Comparison of ENCODE assay signal across 18 cellular contexts in the genomic region with DNA sequence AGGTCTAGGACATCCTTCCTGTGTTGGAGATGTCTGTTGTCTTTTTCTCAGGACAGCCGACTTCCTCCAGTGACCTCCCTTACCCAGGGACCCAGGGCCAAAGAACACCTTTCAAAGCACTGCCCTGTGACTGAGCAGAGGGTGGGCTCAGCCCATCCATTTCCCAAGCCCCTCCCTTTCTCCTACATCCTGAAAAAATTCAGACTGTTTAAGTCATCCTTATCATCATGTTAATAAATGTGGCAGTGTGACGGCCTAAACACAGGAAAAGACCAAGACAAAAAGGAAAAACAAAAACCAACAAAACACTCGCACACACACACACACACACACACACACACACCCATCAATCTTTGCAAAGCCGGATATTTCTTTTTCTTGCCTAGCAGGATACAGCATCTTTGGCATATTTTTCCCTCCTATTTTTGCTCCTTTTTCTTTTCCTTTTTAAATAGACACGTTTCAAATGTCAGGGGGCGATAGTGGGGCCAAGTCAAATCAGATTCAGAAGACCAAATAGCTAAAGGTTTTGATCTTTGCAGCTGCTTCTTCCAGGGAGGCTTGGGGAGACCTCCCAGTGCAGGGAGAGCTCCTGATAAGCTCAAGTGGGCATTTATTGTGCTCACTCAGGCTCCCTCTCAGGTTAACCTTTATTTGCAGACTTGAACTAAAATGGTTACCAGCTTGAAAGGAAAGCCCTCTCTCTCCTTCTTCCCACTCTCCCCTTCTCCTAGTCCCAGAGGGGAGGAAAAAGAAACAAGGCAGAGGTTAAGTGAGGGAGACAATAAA.
"Had no signal": no experiment of that assay in that cellular context is flagged by ENCODE, and none has a peak within 500 bp of the region (broad histone marks: within the 10 kb centered on the region; RNA-seq: fewer than 3 reads in every experiment).

No MANE protein-coding gene starts in this region.

- H3K4me3 ChIP-seq: body of pancreas, esophagus muscularis mucosa, lung, suprapubic skin, upper lobe of left lung had no signal

- H3K9me3 ChIP-seq: body of pancreas, suprapubic skin had no signal

- H3K27me3 ChIP-seq: body of pancreas, esophagus muscularis mucosa, suprapubic skin, upper lobe of left lung had no signal

- H3K27ac ChIP-seq: body of pancreas, esophagus muscularis mucosa, suprapubic skin had no signal

- H3K4me3 Mint-ChIP-seq: central memory CD8-positive, alpha-beta T cell; dendritic cell treated with granulocyte-macrophage colony-stimulating factor and Interleukin-4, amounts not matched to agents 40 ng/mL and 50 ng/mL, for 4 days; immature natural killer cell; naive thymus-derived CD4-positive, alpha-beta T cell had no signal

- H3K36me3 Mint-ChIP-seq: activated naive CD4-positive, alpha-beta T cell treated with anti-CD3 and anti-CD28 coated beads, Interleukin-2, amount 50 U/mL, for 72 hours; immature natural killer cell had no signal

- H3K4me1 Mint-ChIP-seq: central memory CD8-positive, alpha-beta T cell; immature natural killer cell had no signal

- DNase-seq: activated CD4-positive, CD25-positive, alpha-beta regulatory T cell; activated T-cell treated with anti-CD3 and anti-CD28 coated beads, Interleukin-2, amount 50 U/mL, for 1 hour; amniotic stem cell; body of pancreas; foreskin fibroblast; immature natural killer cell; naive thymus-derived CD4-positive, alpha-beta T cell; stimulated activated CD4-positive, alpha-beta T cell treated with anti-CD3 and anti-CD28 coated beads, Interleukin-2, amount 100 ng/mL, for 48 hours; stimulated activated CD8-positive, alpha-beta memory T cell treated with anti-CD3 and anti-CD28 coated beads, Interleukin-4, amount 100 ng/mL, for 48 hours; stimulated activated naive CD8-positive, alpha-beta T cell treated with anti-CD3 and anti-CD28 coated beads, Interleukin-15, Interleukin-2, amounts not matched to agents 100 U/mL and 50 U/mL, for 24 hours; T-helper 2 cell; upper lobe of left lung had no signal

- H3K4me1 ChIP-seq: body of pancreas, esophagus muscularis mucosa, upper lobe of left lung had no signal

- H3K9me3 Mint-ChIP-seq: central memory CD8-positive, alpha-beta T cell; dendritic cell treated with granulocyte-macrophage colony-stimulating factor and Interleukin-4, amounts not matched to agents 40 ng/mL and 50 ng/mL, for 4 days had no signal

- H3K27ac Mint-ChIP-seq: activated naive CD4-positive, alpha-beta T cell treated with anti-CD3 and anti-CD28 coated beads, Interleukin-2, amount 50 U/mL, for 72 hours; dendritic cell treated with granulocyte-macrophage colony-stimulating factor and Interleukin-4, amounts not matched to agents 40 ng/mL and 50 ng/mL, for 4 days; immature natural killer cell; naive thymus-derived CD4-positive, alpha-beta T cell had no signal

- ATAC-seq: activated naive CD4-positive, alpha-beta T cell treated with anti-CD3 and anti-CD28 coated beads, Interleukin-2, amount 50 U/mL, for 72 hours; body of pancreas; naive thymus-derived CD4-positive, alpha-beta T cell; stimulated activated naive CD8-positive, alpha-beta T cell treated with anti-CD3 and anti-CD28 coated beads, Interleukin-15, Interleukin-2, amounts not matched to agents 100 U/mL and 50 U/mL, for 24 hours had no signal

- H3K36me3 ChIP-seq: esophagus muscularis mucosa, suprapubic skin, upper lobe of left lung had no signal
